In genomic region chr3:40968666-40969065, GRCh38 we compare ENCODE assay signal across 15 cellular contexts.
"Had no signal": no experiment of that assay in that cellular context is flagged by ENCODE, and none has a peak within 500 bp of the region (broad histone marks: within the 10 kb centered on the region; RNA-seq: fewer than 3 reads in every experiment).

No MANE protein-coding gene starts in this region.

- DNase-seq: activated CD8-positive, alpha-beta memory T cell treated with anti-CD3 and anti-CD28 coated beads, Interleukin-2, amount 50 U/mL, for 4 hours; activated CD8-positive, alpha-beta T cell treated with anti-CD3 and anti-CD28 coated beads for 36 hours; activated naive CD4-positive, alpha-beta T cell treated with anti-CD3 and anti-CD28 coated beads for 36 hours; adrenal gland; dorsolateral prefrontal cortex; endodermal cell; left colon; naive B cell; spleen; T-cell; transverse colon had no signal

- ATAC-seq: activated CD8-positive, alpha-beta T cell treated with anti-CD3 and anti-CD28 coated beads for 36 hours; gastroesophageal sphincter; left colon; pancreas; sciatic nerve; T-cell had no signal

- H3K4me1 Mint-ChIP-seq: endodermal cell had no signal

- H3K27me3 ChIP-seq: adrenal gland, dorsolateral prefrontal cortex, gastroesophageal sphincter, pancreas, spleen, transverse colon had no signal

- H3K9me3 Mint-ChIP-seq: activated naive CD4-positive, alpha-beta T cell treated with anti-CD3 and anti-CD28 coated beads for 36 hours had no signal

- H3K36me3 Mint-ChIP-seq: T-cell had no signal

- H3K9me3 ChIP-seq: gastroesophageal sphincter, pancreas had no signal

- H3K4me3 Mint-ChIP-seq: activated CD8-positive, alpha-beta T cell treated with anti-CD3 and anti-CD28 coated beads for 36 hours; activated naive CD4-positive, alpha-beta T cell treated with anti-CD3 and anti-CD28 coated beads for 36 hours; endodermal cell; T-cell had no signal

- H3K4me3 ChIP-seq: adrenal gland, dorsolateral prefrontal cortex, gastroesophageal sphincter, pancreas, spleen, transverse colon had no signal

- H3K27ac Mint-ChIP-seq: activated naive CD4-positive, alpha-beta T cell treated with anti-CD3 and anti-CD28 coated beads for 36 hours; endodermal cell; T-cell had no signal

- H3K27ac ChIP-seq: adrenal gland, dorsolateral prefrontal cortex, gastroesophageal sphincter, pancreas, spleen, transverse colon, VCaP had no signal

- H3K36me3 ChIP-seq: adrenal gland, gastroesophageal sphincter, pancreas, spleen, transverse colon had no signal
